In genomic region chr10:129766611-129767550, GRCh38 we compare ENCODE assay signal across 30 cellular contexts.
DNase-seq lines count a peak whose midpoint lies in the region; ATAC-seq, FAIRE-seq and TF ChIP-seq lines count a peak whose summit lies in the region.
"Had no signal": no experiment of that assay in that cellular context is flagged by ENCODE, and none has a peak within 500 bp of the region (broad histone marks: within the 10 kb centered on the region; RNA-seq: fewer than 3 reads in every experiment).

No MANE protein-coding gene starts in this region.

- H3K4me3 ChIP-seq in right lobe of liver (no peak overlapping the region), HepG2 (replicated peaks in 1 of 3; ENCODE audit: insufficient read depth in 1 of 3, low read depth in 2 of 3, low read length in 3 of 3) (no peak overlapping the region), sigmoid colon (no peak overlapping the region), vagina (no peak overlapping the region)
- H3K4me3 ChIP-seq: cardiac muscle cell, pancreas, SJSA1, thyroid gland had no signal

- no peak overlapping the region for H3K4me2 ChIP-seq in HepG2 (ENCODE audit: low read depth, low read length)

- no peak for TF ChIP-seq POLR2A in right lobe of liver (IDR thresholded peaks at IDR 0.05)
- TF ChIP-seq POLR2A in HepG2 (IDR thresholded peaks at IDR 0.05; ENCODE audit: insufficient read depth in 1 of 2, low read depth in 2 of 2, low read length in 2 of 2): no peak
- TF ChIP-seq POLR2A in sigmoid colon (IDR thresholded peaks at IDR 0.05): no peak
- no peak for TF ChIP-seq POLR2A in vagina (IDR thresholded peaks at IDR 0.05)

- FAIRE-seq in HepG2 (lab: Jason Lieb, UNC): no peak
- FAIRE-seq: GM19239, HTR-8/SVneo, pancreas had no signal

- H3K27ac Mint-ChIP-seq in Calu3 (ENCODE audit: unreplicated experiment): no peak overlapping the region
- H3K27ac Mint-ChIP-seq: activated naive CD8-positive, alpha-beta T cell treated with anti-CD3 and anti-CD28 coated beads for 36 hours; B cell; CD8-positive, alpha-beta memory T cell; immature natural killer cell; naive thymus-derived CD8-positive, alpha-beta T cell had no signal

- TF ChIP-seq RAD21 in HepG2 (CRISPR knock-in tag; IDR thresholded peaks at IDR 0.05): no peak

- DNase-seq in right lobe of liver (peak in 2 of 3 donors; percentile 36 to 52), HepG2 (ENCODE audit: low spot score) (no peak), left lobe of liver (ENCODE audit: low spot score) (peak; percentile 40), sigmoid colon (peak; percentile 53), vagina (ENCODE audit: extremely low spot score in 2 of 2) (peak; percentile 11 to 61), Calu3 (no peak)
- DNase-seq: activated CD4-positive, alpha-beta T cell treated with anti-CD3 and anti-CD28 coated beads, Interleukin-2, amount 50 U/mL, for 4 hours; activated naive CD8-positive, alpha-beta T cell treated with anti-CD3 and anti-CD28 coated beads for 36 hours; dermis blood vessel endothelial cell; hippocampal formation; immature natural killer cell; KG1; naive thymus-derived CD8-positive, alpha-beta T cell; NCI-H1436 treated with DMSO at 0.1 percent for 48 hours; NCI-H446; NCI-H774; right cardiac atrium; RPMI8226; stimulated activated naive CD4-positive, alpha-beta T cell treated with Interleukin-2 at 50 U/mL for 16 hours; T-helper 1 cell; thyroid gland had no signal

- CTCF ChIA-PET in HepG2 (lab: Yijun Ruan, JAX; ENCODE audit: low intra/inter-chr PET ratio, low total read pairs): no interaction called here
- CTCF ChIA-PET in Calu3 (lab: Charles Lee): interaction anchor here (0.6 kb wide), 1 partner anchor 345 kb away, joined by 8 read pairs; no protein-coding TSS in a partner anchor

- intact Hi-C loops in right lobe of liver (cut with DNase I) (no loop called here), HepG2 (cut with micrococcal nuclease; ENCODE audit: unreplicated experiment) (no loop called here), sigmoid colon (cut with DNase I) (no loop called here), vagina (cut with DNase I) (no loop called here), Calu3 (cut with micrococcal nuclease; ENCODE audit: unreplicated experiment) (no loop called here)

- H3K4me1 ChIP-seq in right lobe of liver (no peaks in the 10 kb centered on the region), HepG2 (ENCODE audit: insufficient read depth, low read length) (no peaks in the 10 kb centered on the region), sigmoid colon (no peaks in the 10 kb centered on the region), vagina (no peaks in the 10 kb centered on the region)
- H3K4me1 ChIP-seq: pancreas, SJSA1, thyroid gland had no signal

- no TSS peak for BruUV-seq in HepG2 (replicated peaks; lab: Mats Ljungman, UMichigan)
- no TSS peak for BruUV-seq in Calu3 (replicated peaks; lab: Mats Ljungman, UMichigan)

- no peak overlapping the region for H2AFZ ChIP-seq in HepG2 (ENCODE audit: low read length)

- ATAC-seq in right lobe of liver (no peak), HepG2 (no peak), left lobe of liver (peak; percentile 10), HG03039 (IDR thresholded peaks at IDR 0.05; ENCODE audit: unreplicated experiment) (no peak), GM21447 (IDR thresholded peaks at IDR 0.05; ENCODE audit: unreplicated experiment) (no peak)
- ATAC-seq: naive thymus-derived CD8-positive, alpha-beta T cell; pancreas; right cardiac atrium had no signal

- H3K9me3 Mint-ChIP-seq in Calu3 (ENCODE audit: low read depth, unreplicated experiment): peaks cover 4% of the 10 kb centered on the region
- H3K9me3 Mint-ChIP-seq: activated naive CD8-positive, alpha-beta T cell treated with anti-CD3 and anti-CD28 coated beads for 36 hours; immature natural killer cell had no signal

- in situ Hi-C loops in HepG2 (cut with HindIII; ENCODE audit: extremely low pct_ligation_motif_present, low pct_unique_long_range_greater_than_20kb): no loop called here

- no peaks in the 10 kb centered on the region for H4K20me1 ChIP-seq in HepG2 (ENCODE audit: insufficient read depth, low read length)

- no peaks in the 10 kb centered on the region for H3K79me2 ChIP-seq in HepG2 (ENCODE audit: insufficient read depth, low read length)

- POLR2A ChIA-PET in HepG2 (lab: Yijun Ruan, JAX): no interaction called here

- no peak overlapping the region for H3K4me3 Mint-ChIP-seq in Calu3 (ENCODE audit: low read depth, unreplicated experiment)
- H3K4me3 Mint-ChIP-seq: activated naive CD8-positive, alpha-beta T cell treated with anti-CD3 and anti-CD28 coated beads for 36 hours; B cell; CD8-positive, alpha-beta memory T cell; immature natural killer cell had no signal

- H3K9ac ChIP-seq in HepG2 (ENCODE audit: insufficient read depth, low read depth, low read length): no peak overlapping the region

- no peak for TF ChIP-seq CTCF in right lobe of liver (IDR thresholded peaks at IDR 0.05)
- no peak for TF ChIP-seq CTCF in HepG2 (CRISPR knock-in tag; IDR thresholded peaks at IDR 0.05)
- TF ChIP-seq CTCF in sigmoid colon (IDR thresholded peaks at IDR 0.05): no peak
- no peak for TF ChIP-seq CTCF in vagina (IDR thresholded peaks at IDR 0.05)
- TF ChIP-seq CTCF in Calu3 (IDR thresholded peaks at IDR 0.05; ENCODE audit: unreplicated experiment): no peak

- peaks cover 0 to 10% (median 0%) of the 10 kb centered on the region in 4 donors for H3K36me3 ChIP-seq in right lobe of liver
- no peaks in the 10 kb centered on the region for H3K36me3 ChIP-seq in HepG2 (replicated peaks in 1 of 2; ENCODE audit: control insufficient read depth in 1 of 2, insufficient read depth in 2 of 2, low read length in 2 of 2)
- peaks cover 0 to 17% (median 3%) of the 10 kb centered on the region in 4 donors for H3K36me3 ChIP-seq in sigmoid colon
- no peaks in the 10 kb centered on the region for H3K36me3 ChIP-seq in vagina
- H3K36me3 ChIP-seq: cardiac muscle cell, SJSA1 had no signal

- H3K36me3 Mint-ChIP-seq in Calu3 (ENCODE audit: insufficient read depth, unreplicated experiment): no peaks in the 10 kb centered on the region

- no peak overlapping the region for H3K27ac ChIP-seq in right lobe of liver
- no peak overlapping the region for H3K27ac ChIP-seq in HepG2 (ENCODE audit: extremely low read length, insufficient read depth, low read length)
- H3K27ac ChIP-seq in sigmoid colon: no peak overlapping the region
- no peak overlapping the region for H3K27ac ChIP-seq in vagina
- H3K27ac ChIP-seq: cardiac muscle cell, pancreas, SJSA1, thyroid gland had no signal

- H3K9me3 ChIP-seq in right lobe of liver: no peaks in the 10 kb centered on the region
- no peaks in the 10 kb centered on the region for H3K9me3 ChIP-seq in HepG2 (ENCODE audit: low read length)
- no peaks in the 10 kb centered on the region for H3K9me3 ChIP-seq in sigmoid colon
- H3K9me3 ChIP-seq in vagina: no peaks in the 10 kb centered on the region
- H3K9me3 ChIP-seq: pancreas, thyroid gland had no signal

- WGBS in right lobe of liver (ENCODE audit: insufficient coverage, low coverage, low lambda C conversion rate, missing lambda C conversion rate): 93% methylated on average over 10 of the region's 25 CpGs
- WGBS in HepG2 (ENCODE audit: low lambda C conversion rate): 82% methylated on average over 14 of the region's 25 CpGs
- WGBS in sigmoid colon, 2 donors: 94 to 97% methylated on average over 25 of the region's 25 CpGs

- no peaks in the 10 kb centered on the region for H3K27me3 ChIP-seq in right lobe of liver
- H3K27me3 ChIP-seq in HepG2 (ENCODE audit: control insufficient read depth in 1 of 2, insufficient read depth in 2 of 2, low read length in 2 of 2): no peaks in the 10 kb centered on the region
- H3K27me3 ChIP-seq in sigmoid colon: no peaks in the 10 kb centered on the region
- H3K27me3 ChIP-seq in vagina: no peaks in the 10 kb centered on the region
- H3K27me3 ChIP-seq: cardiac muscle cell, pancreas, SJSA1, thyroid gland had no signal

- no peaks in the 10 kb centered on the region for H3K4me1 Mint-ChIP-seq in Calu3 (ENCODE audit: low read depth, unreplicated experiment)
- H3K4me1 Mint-ChIP-seq: activated naive CD8-positive, alpha-beta T cell treated with anti-CD3 and anti-CD28 coated beads for 36 hours; B cell; CD8-positive, alpha-beta memory T cell; immature natural killer cell had no signal

- TF ChIP-seq EP300 in HepG2 (IDR thresholded peaks at IDR 0.05; ENCODE audit: low read depth in 2 of 2, low read length in 2 of 2) (no peak), HepG2 (CRISPR knock-in tag; IDR thresholded peaks at IDR 0.05; ENCODE audit: borderline replicate concordance) (no peak), sigmoid colon (IDR thresholded peaks at IDR 0.05) (no peak)

- no peaks in the 10 kb centered on the region for H3K27me3 Mint-ChIP-seq in Calu3 (ENCODE audit: unreplicated experiment)
- H3K27me3 Mint-ChIP-seq: activated naive CD8-positive, alpha-beta T cell treated with anti-CD3 and anti-CD28 coated beads for 36 hours; B cell; CD8-positive, alpha-beta memory T cell; naive thymus-derived CD8-positive, alpha-beta T cell had no signal

TF ChIP-seq in HepG2, 621 proteins besides CTCF, POLR2A, EP300 and RAD21 (continues in another document):
- TF ChIP-seq TBX2 (CRISPR knock-in tag; IDR thresholded peaks at IDR 0.05; ENCODE audit: borderline replicate concordance) (no peak), ZNF713 (CRISPR knock-in tag; IDR thresholded peaks at IDR 0.05) (no peak), ZFP37 (CRISPR knock-in tag; IDR thresholded peaks at IDR 0.05; ENCODE audit: borderline replicate concordance) (no peak), ISX (CRISPR knock-in tag; conservative IDR thresholded peaks at IDR 0.05) (no peak), KLF16 (CRISPR knock-in tag; IDR thresholded peaks at IDR 0.05) (no peak), MIER2 (CRISPR knock-in tag; IDR thresholded peaks at IDR 0.05) (no peak), FOSL1 (CRISPR knock-in tag; IDR thresholded peaks at IDR 0.05; ENCODE audit: borderline replicate concordance) (no peak), ZSCAN5A (CRISPR knock-in tag; IDR thresholded peaks at IDR 0.05; ENCODE audit: borderline replicate concordance) (no peak), U2AF2 (IDR thresholded peaks at IDR 0.05; ENCODE audit: low read depth, low read length) (no peak), ZNF10 (CRISPR knock-in tag; IDR thresholded peaks at IDR 0.05; ENCODE audit: borderline replicate concordance, low read depth) (no peak)

Comparison
In these comparisons a context has a peak if more than half of its experiments do, and no peak if none do; other contexts are left out.
1. DNase-seq: peak in right lobe of liver (2 of 3), left lobe of liver (single experiment), sigmoid colon (single experiment) and vagina (2 of 2); none in HepG2 (single experiment) and Calu3 (single experiment).